Comparison of ENCODE assay signal across 17 cellular contexts in the genomic region with DNA sequence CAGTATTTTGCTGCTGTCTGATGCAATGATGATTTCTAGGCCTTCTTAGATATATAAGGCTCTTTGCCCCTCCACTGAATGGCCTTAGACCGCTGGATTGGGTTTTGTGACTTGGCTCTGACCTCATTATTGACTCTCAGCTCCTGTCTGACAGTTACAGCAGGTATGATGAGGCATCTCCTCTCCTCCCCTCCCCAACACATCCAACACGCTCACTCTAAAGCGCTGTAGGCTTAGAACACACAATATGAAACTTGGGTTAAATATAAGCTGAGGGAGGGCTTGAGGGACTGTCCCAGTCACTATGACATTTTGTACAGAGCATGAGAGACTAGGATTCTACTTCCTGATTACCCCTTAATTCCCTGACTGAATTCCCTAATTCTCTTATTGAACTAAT. TPM values are rescaled to one million over a fixed set of nuclear protein-coding genes. Genes with fewer than 3 reads are reported as not detected.
DNase-seq lines count a peak whose midpoint lies in the region; ATAC-seq and TF ChIP-seq lines count a peak whose summit lies in the region.
"Had no signal": no experiment of that assay in that cellular context is flagged by ENCODE, and none has a peak within 500 bp of the region (broad histone marks: within the 10 kb centered on the region; RNA-seq: fewer than 3 reads in every experiment).

No MANE protein-coding gene starts in this region.

- DNase-seq in NCI-H526 (lab: John Stamatoyannopoulos, UW), result no peak
- DNase-seq in dorsolateral prefrontal cortex, result no peak
- DNase-seq in NCI-H2171 treated with DMSO at 0.1 percent for 48 hours (lab: John Stamatoyannopoulos, UW), result no peak
- DNase-seq: dermis blood vessel endothelial cell; HFFc6; natural killer cell; retina; stimulated activated CD4-positive, alpha-beta T cell treated with anti-CD3 and anti-CD28 coated beads, Interleukin-2, amount 100 ng/mL, for 24 hours; upper lobe of left lung had no signal

- peak; percentile 98 for ATAC-seq in GM18861 (IDR thresholded peaks at IDR 0.05; ENCODE audit: unreplicated experiment)
- peak; percentile 75 for ATAC-seq in GM21360 (IDR thresholded peaks at IDR 0.05; ENCODE audit: unreplicated experiment)
- ATAC-seq in HG02840 (IDR thresholded peaks at IDR 0.05; ENCODE audit: low FRiP score, unreplicated experiment), result peak; percentile 95
- ATAC-seq in HG03460 (IDR thresholded peaks at IDR 0.05; ENCODE audit: unreplicated experiment), result peak; percentile 84
- ATAC-seq in GM18867 (IDR thresholded peaks at IDR 0.05; ENCODE audit: unreplicated experiment), result no peak
- ATAC-seq: natural killer cell had no signal

- no peak overlapping the region for H3K4me3 ChIP-seq in dorsolateral prefrontal cortex
- H3K4me3 ChIP-seq: upper lobe of left lung had no signal

- intact Hi-C loops in dorsolateral prefrontal cortex (cut with DNase I), result no loop called here

- TF ChIP-seq CTCF in dorsolateral prefrontal cortex (IDR thresholded peaks at IDR 0.05 in 54 of 56, conservative IDR thresholded peaks at IDR 0.05 in 2 of 56; ENCODE audit: low read depth in 1 of 56, partially characterized antibody in 56 of 56), result no peak

- no peaks in the 10 kb centered on the region for H3K27me3 ChIP-seq in dorsolateral prefrontal cortex
- H3K27me3 ChIP-seq: upper lobe of left lung had no signal

- no peak overlapping the region for H3K27ac ChIP-seq in dorsolateral prefrontal cortex
- H3K27ac ChIP-seq: upper lobe of left lung had no signal

RNA-seq across cellular contexts. Expression of a gene that starts 18.8 kb away (rescaled TPM):
- 1 to 10 TPM in 1 of 120 experiments, under 1 TPM in 37, not detected in 82; 0.25 to 1.0 (median 0.62) TPM for total RNA-seq in dorsolateral prefrontal cortex
- total RNA-seq: activated T-helper 1 cell treated with anti-CD3 and anti-CD28 coated beads, Interleukin-12 subunit alpha, Interleukin-12 subunit beta, Interleukin-2, Interleukin-4 antibody, amounts not matched to agents 30 ng/mL and 10 ng/mL and 1 ng/mL, durations not matched to agents 14 hours and 24 hours and 36 hours; dermis blood vessel endothelial cell; fibroblast of lung; HFFc6; liver; natural killer cell; upper lobe of left lung had no signal

RNA-seq across cellular contexts. Expression of a gene that starts 48.1 kb away (rescaled TPM):
- 10 to 100 TPM; 19.9 to 50.4 (median 35.9) TPM for total RNA-seq in dorsolateral prefrontal cortex
